In genomic region chr3:127732879-127733350, GRCh38 we compare ENCODE assay signal across 18 cellular contexts.
DNase-seq lines count a peak whose midpoint lies in the region.
"Had no signal": no experiment of that assay in that cellular context is flagged by ENCODE, and none has a peak within 500 bp of the region (broad histone marks: within the 10 kb centered on the region; RNA-seq: fewer than 3 reads in every experiment).

No MANE protein-coding gene starts in this region.

- H3K4me3 ChIP-seq in skeletal muscle tissue (ENCODE audit: low read length in 3 of 3), result no peak overlapping the region
- H3K4me3 ChIP-seq: SK-N-MC, testis had no signal

- H3K27me3 ChIP-seq in skeletal muscle tissue (ENCODE audit: control insufficient read depth in 3 of 3, insufficient read depth in 3 of 3, low read length in 3 of 3), result no peaks in the 10 kb centered on the region
- H3K27me3 ChIP-seq: testis had no signal

- H3K9ac ChIP-seq in skeletal muscle tissue (ENCODE audit: low read depth in 1 of 3, low read length in 3 of 3), result peak overlapping the region in 1 of 3 donors; percentile 47

- H3K36me3 ChIP-seq in skeletal muscle tissue (ENCODE audit: control insufficient read depth in 3 of 3, insufficient read depth in 3 of 3, low read length in 3 of 3), result peaks cover 0 to 5% (median 0%) of the 10 kb centered on the region in 3 donors

- H3K4me1 ChIP-seq in skeletal muscle tissue (ENCODE audit: control insufficient read depth in 3 of 3, insufficient read depth in 3 of 3, low read length in 3 of 3), result peaks cover 57 to 75% (median 61%) of the 10 kb centered on the region in 3 donors

- peak in 54 of 76 experiments; percentile 2 to 69 (median 35) for DNase-seq in HUDEP-2 (lab: John Stamatoyannopoulos, UW; ENCODE audit: unreplicated experiment in 76 of 76)
- peak; percentile 60 for DNase-seq in NOMO-1 treated with DMSO at 0.1 percent for 48 hours (lab: John Stamatoyannopoulos, UW; ENCODE audit: unreplicated experiment)
- DNase-seq in amniotic epithelial cell (ENCODE audit: low read depth), result peak; percentile 12
- DNase-seq in DMS53 (lab: John Stamatoyannopoulos, UW), result no peak
- DNase-seq in EL, result no peak
- no peak for DNase-seq in NCI-H2196 (lab: John Stamatoyannopoulos, UW; ENCODE audit: unreplicated experiment)
- DNase-seq: activated CD4-positive, alpha-beta T cell treated with anti-CD3 and anti-CD28 coated beads for 48 hours; activated CD8-positive, alpha-beta memory T cell treated with anti-CD3 and anti-CD28 coated beads, Interleukin-2, amount 50 U/mL, for 4 hours; activated naive CD4-positive, alpha-beta T cell treated with Interleukin-2 at 50 U/mL for 16 hours; anterior cingulate cortex; cerebellar nuclear complex; mammary epithelial cell; naive thymus-derived CD8-positive, alpha-beta T cell; NCI-H2029 treated with DMSO at 0.1 percent for 48 hours; stimulated activated CD4-positive, alpha-beta T cell treated with anti-CD3 and anti-CD28 coated beads, Interleukin-4, amount 100 ng/mL, for 4 hours; testis had no signal

- no peaks in the 10 kb centered on the region for H3K9me3 ChIP-seq in skeletal muscle tissue (ENCODE audit: control insufficient read depth in 3 of 3, low read length in 3 of 3)
- H3K9me3 ChIP-seq: testis had no signal

- H3K27ac ChIP-seq in skeletal muscle tissue (ENCODE audit: low read depth, low read length), result peak overlapping the region; percentile 38
- H3K27ac ChIP-seq: SK-N-MC had no signal

Comparison
In these comparisons a context has a peak if more than half of its experiments do, and no peak if none do; other contexts are left out.
1. DNase-seq: peak in HUDEP-2 (54 of 76), NOMO-1 treated with DMSO at 0.1 percent for 48 hours (single experiment) and amniotic epithelial cell (single experiment); none in DMS53 (single experiment), EL (single experiment) and NCI-H2196 (single experiment).